ENCODE assay signal across 18 cellular contexts in genomic region chr9:93635186-93636107, GRCh38. TPM values are rescaled to one million over a fixed set of nuclear protein-coding genes. Genes with fewer than 3 reads are reported as not detected.
DNase-seq lines count a peak whose midpoint lies in the region; ATAC-seq and TF ChIP-seq lines count a peak whose summit lies in the region.
"Had no signal": no experiment of that assay in that cellular context is flagged by ENCODE, and none has a peak within 500 bp of the region (broad histone marks: within the 10 kb centered on the region; RNA-seq: fewer than 3 reads in every experiment).

No MANE protein-coding gene starts in this region.

- intact Hi-C loops in activated CD4-positive, alpha-beta memory T cell treated with anti-CD3 and anti-CD28 coated beads for 36 hours (cut with micrococcal nuclease), result no loop called here
- intact Hi-C loops in ovary (cut with DNase I) (no loop called here), aorta (cut with DNase I) (no loop called here)

- H3K36me3 ChIP-seq in ovary, result no peaks in the 10 kb centered on the region
- H3K36me3 ChIP-seq in aorta (ENCODE audit: control insufficient read depth in 1 of 2, insufficient read depth in 2 of 2, low read length in 1 of 2), result peaks cover 0 to 11% of the 10 kb centered on the region in 2 donors

- TF ChIP-seq EP300 in ovary (IDR thresholded peaks at IDR 0.05), result no peak

- TF ChIP-seq POLR2A in ovary (IDR thresholded peaks at IDR 0.05), result no peak

- H3K9me3 Mint-ChIP-seq in activated CD4-positive, alpha-beta memory T cell treated with anti-CD3 and anti-CD28 coated beads for 36 hours, result peaks cover 17% of the 10 kb centered on the region
- H3K9me3 Mint-ChIP-seq in activated CD4-positive, alpha-beta memory T cell treated with anti-CD3 and anti-CD28 coated beads, Interleukin-2, amount 10 ng/mL, durations not matched to agents 7 days and 5 days, result peaks cover 6% of the 10 kb centered on the region
- H3K9me3 Mint-ChIP-seq in endothelial cell (ENCODE audit: unreplicated experiment), result no peaks in the 10 kb centered on the region

- POLR2A ChIA-PET in activated CD4-positive, alpha-beta memory T cell treated with anti-CD3 and anti-CD28 coated beads for 36 hours (lab: Charles Lee), result no interaction called here
- POLR2A ChIA-PET in activated CD4-positive, alpha-beta memory T cell treated with anti-CD3 and anti-CD28 coated beads, Interleukin-2, amount 10 ng/mL, durations not matched to agents 7 days and 5 days (lab: Charles Lee), result no interaction called here

- no peak overlapping the region for H3K4me3 Mint-ChIP-seq in activated CD4-positive, alpha-beta memory T cell treated with anti-CD3 and anti-CD28 coated beads for 36 hours
- H3K4me3 Mint-ChIP-seq in activated CD4-positive, alpha-beta memory T cell treated with anti-CD3 and anti-CD28 coated beads, Interleukin-2, amount 10 ng/mL, durations not matched to agents 7 days and 5 days, result no peak overlapping the region
- H3K4me3 Mint-ChIP-seq in endothelial cell (ENCODE audit: unreplicated experiment), result peak overlapping the region; percentile 9
- H3K4me3 Mint-ChIP-seq: activated naive CD4-positive, alpha-beta T cell treated with anti-CD3 and anti-CD28 coated beads for 36 hours; effector memory CD8-positive, alpha-beta T cell had no signal

- CTCF ChIA-PET in activated CD4-positive, alpha-beta memory T cell treated with anti-CD3 and anti-CD28 coated beads for 36 hours (lab: Charles Lee), result interaction anchor here (0.7 kb wide), 1 partner anchor 845 kb away, joined by 3 read pairs; no protein-coding TSS in a partner anchor
- CTCF ChIA-PET in activated CD4-positive, alpha-beta memory T cell treated with anti-CD3 and anti-CD28 coated beads, Interleukin-2, amount 10 ng/mL, durations not matched to agents 7 days and 5 days (lab: Charles Lee), result no interaction called here

- peaks cover 51% of the 10 kb centered on the region for H3K36me3 Mint-ChIP-seq in activated CD4-positive, alpha-beta memory T cell treated with anti-CD3 and anti-CD28 coated beads for 36 hours
- peaks cover 39% of the 10 kb centered on the region for H3K36me3 Mint-ChIP-seq in activated CD4-positive, alpha-beta memory T cell treated with anti-CD3 and anti-CD28 coated beads, Interleukin-2, amount 10 ng/mL, durations not matched to agents 7 days and 5 days (ENCODE audit: low read depth)
- H3K36me3 Mint-ChIP-seq in endothelial cell (ENCODE audit: low read depth, unreplicated experiment), result peaks cover 28% of the 10 kb centered on the region

- 85 to 92% (median 85%) methylated on average over 13 of the region's 13 CpGs for WGBS in ovary, 3 donors
- 88 to 92% methylated on average over 13 of the region's 13 CpGs for WGBS in aorta, 2 donors

- peaks cover 0 to 3% of the 10 kb centered on the region in 2 donors for H3K9me3 ChIP-seq in ovary
- no peaks in the 10 kb centered on the region for H3K9me3 ChIP-seq in aorta (ENCODE audit: control insufficient read depth, low read length)
- H3K9me3 ChIP-seq: vagina had no signal

- no peaks in the 10 kb centered on the region for H3K27me3 Mint-ChIP-seq in activated CD4-positive, alpha-beta memory T cell treated with anti-CD3 and anti-CD28 coated beads for 36 hours
- no peaks in the 10 kb centered on the region for H3K27me3 Mint-ChIP-seq in activated CD4-positive, alpha-beta memory T cell treated with anti-CD3 and anti-CD28 coated beads, Interleukin-2, amount 10 ng/mL, durations not matched to agents 7 days and 5 days
- H3K27me3 Mint-ChIP-seq in endothelial cell (ENCODE audit: unreplicated experiment), result peaks cover 10% of the 10 kb centered on the region
- H3K27me3 Mint-ChIP-seq: effector memory CD8-positive, alpha-beta T cell had no signal

- H3K27me3 ChIP-seq in ovary (no peaks in the 10 kb centered on the region), aorta (ENCODE audit: control insufficient read depth in 1 of 2, insufficient read depth in 2 of 2, low read length in 1 of 2) (no peaks in the 10 kb centered on the region)
- H3K27me3 ChIP-seq: ascending aorta, BLaER1, Peyer's patch, vagina had no signal

- peak; percentile 6 for DNase-seq in activated CD4-positive, alpha-beta memory T cell treated with anti-CD3 and anti-CD28 coated beads for 36 hours
- no peak for DNase-seq in activated CD4-positive, alpha-beta memory T cell treated with anti-CD3 and anti-CD28 coated beads, Interleukin-2, amount 10 ng/mL, durations not matched to agents 7 days and 5 days
- DNase-seq in D341Med (ENCODE audit: low spot score), result peak; percentile 14
- DNase-seq in endothelial cell (ENCODE audit: low spot score), result no peak
- DNase-seq in ovary, result peak in 3 of 5 donors; percentile 13 to 14 (median 14)
- DNase-seq in SIG-M5 (lab: John Stamatoyannopoulos, UW), result no peak
- no peak for DNase-seq in aorta
- no peak for DNase-seq in activated CD4-positive, CD25-positive, alpha-beta regulatory T cell treated with anti-CD3 and anti-CD28 coated beads, Interleukin-2, amount 50 U/mL, for 72 hours
- DNase-seq: activated naive CD4-positive, alpha-beta T cell treated with anti-CD3 and anti-CD28 coated beads for 36 hours; effector memory CD8-positive, alpha-beta T cell; EL; NCI-H1092; NCI-H2029 had no signal

- H3K27ac Mint-ChIP-seq in activated CD4-positive, alpha-beta memory T cell treated with anti-CD3 and anti-CD28 coated beads for 36 hours, result no peak overlapping the region
- H3K27ac Mint-ChIP-seq in activated CD4-positive, alpha-beta memory T cell treated with anti-CD3 and anti-CD28 coated beads, Interleukin-2, amount 10 ng/mL, durations not matched to agents 7 days and 5 days, result no peak overlapping the region
- H3K27ac Mint-ChIP-seq in endothelial cell (ENCODE audit: unreplicated experiment), result no peak overlapping the region
- H3K27ac Mint-ChIP-seq: activated naive CD4-positive, alpha-beta T cell treated with anti-CD3 and anti-CD28 coated beads for 36 hours had no signal

- no peaks in the 10 kb centered on the region for H3K4me1 ChIP-seq in ovary (ENCODE audit: insufficient read depth)
- H3K4me1 ChIP-seq in aorta (ENCODE audit: control insufficient read depth in 1 of 2, insufficient read depth in 2 of 2, low read length in 2 of 2), result no peaks in the 10 kb centered on the region
- H3K4me1 ChIP-seq: ascending aorta, BLaER1, HAP-1, Peyer's patch, vagina had no signal

- TF ChIP-seq CTCF in endothelial cell (IDR thresholded peaks at IDR 0.05; ENCODE audit: unreplicated experiment) (no peak), ovary (IDR thresholded peaks at IDR 0.05) (no peak)

- no peak for ATAC-seq in aorta (ENCODE audit: low FRiP score)
- ATAC-seq: effector memory CD8-positive, alpha-beta T cell had no signal

- H3K27ac ChIP-seq in ovary (no peak overlapping the region), aorta (ENCODE audit: low read depth in 1 of 2, low read length in 2 of 2) (no peak overlapping the region)
- H3K27ac ChIP-seq: ascending aorta, BLaER1, Peyer's patch, vagina had no signal

- H3K4me3 ChIP-seq in ovary (no peak overlapping the region), aorta (ENCODE audit: low read length in 2 of 2) (no peak overlapping the region)
- H3K4me3 ChIP-seq: ascending aorta, BLaER1, HAP-1, Peyer's patch, vagina had no signal

- H3K4me1 Mint-ChIP-seq in activated CD4-positive, alpha-beta memory T cell treated with anti-CD3 and anti-CD28 coated beads for 36 hours (ENCODE audit: low read depth), result no peaks in the 10 kb centered on the region
- no peaks in the 10 kb centered on the region for H3K4me1 Mint-ChIP-seq in activated CD4-positive, alpha-beta memory T cell treated with anti-CD3 and anti-CD28 coated beads, Interleukin-2, amount 10 ng/mL, durations not matched to agents 7 days and 5 days
- H3K4me1 Mint-ChIP-seq in endothelial cell (ENCODE audit: unreplicated experiment), result peaks cover 2% of the 10 kb centered on the region

RNA-seq across cellular contexts. Expression of gene PHF2, which starts 59.1 kb away (rescaled TPM):
- 10 to 100 TPM; 16.0 to 16.2 TPM for total RNA-seq in activated CD4-positive, alpha-beta memory T cell treated with anti-CD3 and anti-CD28 coated beads for 36 hours
- total RNA-seq in activated CD4-positive, alpha-beta memory T cell treated with anti-CD3 and anti-CD28 coated beads, Interleukin-2, amount 10 ng/mL, durations not matched to agents 7 days and 5 days, result 10 to 100 TPM; 25.5 to 26.8 TPM
- 20.9 TPM for total RNA-seq in endothelial cell (ENCODE audit: unreplicated experiment)
- 10 to 100 TPM; 20.3 to 50.1 (median 40.8) TPM for total RNA-seq in ovary
- 10 to 100 TPM; 29.7 to 33.0 TPM for polyA plus RNA-seq in ovary
- total RNA-seq in aorta, result 10 to 100 TPM; 29.2 to 32.4 TPM
- polyA plus RNA-seq in aorta, result 10 to 100 TPM; 10.3 to 26.7 TPM

Comparison
In these comparisons a context has a peak if more than half of its experiments do, and no peak if none do; other contexts are left out.
1. DNase-seq: peak in activated CD4-positive, alpha-beta memory T cell treated with anti-CD3 and anti-CD28 coated beads for 36 hours (single experiment), D341Med (single experiment) and ovary (3 of 5); none in activated CD4-positive, alpha-beta memory T cell treated with anti-CD3 and anti-CD28 coated beads, Interleukin-2, amount 10 ng/mL, durations not matched to agents 7 days and 5 days (single experiment), endothelial cell (single experiment), SIG-M5 (single experiment), aorta (0 of 2) and activated CD4-positive, CD25-positive, alpha-beta regulatory T cell treated with anti-CD3 and anti-CD28 coated beads, Interleukin-2, amount 50 U/mL, for 72 hours (single experiment).